ENCODE assay signal across 9 cellular contexts in the genomic region with DNA sequence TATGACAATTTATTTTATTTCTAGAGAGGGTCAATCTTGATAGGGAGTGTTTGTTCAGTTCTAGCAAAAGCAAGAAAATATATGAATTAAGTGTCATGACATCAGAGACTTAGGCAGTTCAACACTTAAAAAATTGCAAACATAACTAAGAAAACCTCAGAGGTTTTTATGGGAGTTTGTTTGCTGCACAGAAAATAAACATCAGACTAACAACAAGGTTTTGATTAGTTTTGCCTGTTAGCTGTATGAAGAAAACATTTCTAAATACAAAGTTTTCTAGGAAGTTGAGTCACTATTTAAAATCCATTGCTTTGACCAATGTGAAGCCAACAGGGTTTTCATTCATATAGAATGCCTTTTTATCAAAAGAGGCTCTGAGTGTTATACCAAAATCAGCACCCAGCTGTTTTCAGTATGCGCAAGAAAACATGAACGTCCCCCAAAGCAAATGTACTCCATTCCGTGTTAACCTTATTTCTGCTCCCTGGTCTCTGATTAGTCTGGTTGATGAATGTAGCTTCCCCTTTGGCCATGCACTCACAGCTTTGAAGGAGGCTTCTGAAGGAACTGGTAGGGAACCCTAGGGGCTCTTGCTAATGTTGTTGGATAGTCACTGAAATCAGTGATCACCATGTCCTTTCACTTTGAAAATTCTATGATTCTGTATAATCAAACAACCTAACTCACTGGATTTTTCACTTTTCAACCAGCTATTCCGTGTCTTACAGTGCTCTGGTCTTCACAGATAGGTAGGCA.
A peak's percentile ranks its signal among the peaks of the same experiment; 100 is the strongest.
DNase-seq lines count a peak whose midpoint lies in the region; ATAC-seq and TF ChIP-seq lines count a peak whose summit lies in the region.
"Had no signal": no experiment of that assay in that cellular context is flagged by ENCODE, and none has a peak within 500 bp of the region (broad histone marks: within the 10 kb centered on the region; RNA-seq: fewer than 3 reads in every experiment).

No MANE protein-coding gene starts in this region.

- ATAC-seq in GM18502 (IDR thresholded peaks at IDR 0.05; ENCODE audit: poor library complexity, unreplicated experiment) = peak; percentile 20
- ATAC-seq in GM21381 (IDR thresholded peaks at IDR 0.05; ENCODE audit: unreplicated experiment) = peak; percentile 26
- peak; percentile 13 for ATAC-seq in HG03342 (IDR thresholded peaks at IDR 0.05; ENCODE audit: unreplicated experiment)
- ATAC-seq in left colon = no peak

- no peaks in the 10 kb centered on the region for H3K9me3 Mint-ChIP-seq in chondrocyte (ENCODE audit: low read depth)

- intact Hi-C loops in left colon (cut with DNase I, micrococcal nuclease) = no loop called here

- no peak overlapping the region for H3K4me3 Mint-ChIP-seq in chondrocyte (ENCODE audit: unreplicated experiment)

- no peaks in the 10 kb centered on the region for H3K36me3 Mint-ChIP-seq in chondrocyte (ENCODE audit: low read depth)

- H3K27ac Mint-ChIP-seq in chondrocyte (ENCODE audit: unreplicated experiment) = peak overlapping the region; percentile 29

- peaks cover 10% of the 10 kb centered on the region for H3K4me1 Mint-ChIP-seq in chondrocyte (ENCODE audit: low read depth)

- DNase-seq in chondrocyte (ENCODE audit: low spot score) (no peak), H4 (ENCODE audit: low spot score) (no peak), left colon (no peak), NCI-H1417 (lab: John Stamatoyannopoulos, UW) (no peak), NCI-H2171 treated with DMSO at 0.1 percent for 48 hours (lab: John Stamatoyannopoulos, UW) (no peak)
- DNase-seq: mesendoderm had no signal

- no peak for TF ChIP-seq CTCF in chondrocyte (IDR thresholded peaks at IDR 0.05)

- no peaks in the 10 kb centered on the region for H3K27me3 Mint-ChIP-seq in chondrocyte (ENCODE audit: low read depth)
